In genomic region chr9:6234014-6234413, GRCh38 we compare ENCODE assay signal across 30 cellular contexts. TPM values are rescaled to one million over a fixed set of nuclear protein-coding genes. Genes with fewer than 3 reads are reported as not detected.
"Had no signal": no experiment of that assay in that cellular context is flagged by ENCODE, and none has a peak within 500 bp of the region (broad histone marks: within the 10 kb centered on the region; RNA-seq: fewer than 3 reads in every experiment).

No MANE protein-coding gene starts in this region.

- H3K27ac ChIP-seq: dorsolateral prefrontal cortex, epithelial cell of prostate, gastrocnemius medialis, ovary, psoas muscle, right lobe of liver, suprapubic skin, transverse colon, upper lobe of right lung, vagina had no signal

- ATAC-seq: esophagus mucosa; gastrocnemius medialis; left colon; natural killer cell; psoas muscle; right lobe of liver; stimulated activated naive CD8-positive, alpha-beta T cell treated with anti-CD3 and anti-CD28 coated beads, Interleukin-15, amount 100 ng/mL, for 72 hours; upper lobe of right lung had no signal

- H3K4me3 ChIP-seq: dorsolateral prefrontal cortex, gastrocnemius medialis, lung, ovary, psoas muscle, right lobe of liver, suprapubic skin, transverse colon, upper lobe of right lung, vagina had no signal

- H3K4me1 ChIP-seq: gastrocnemius medialis, psoas muscle had no signal

- FAIRE-seq: colon, islet of Langerhans, small intestine had no signal

- DNase-seq: cerebellar nuclear complex; dorsolateral prefrontal cortex; effector CD4-positive, alpha-beta T cell; gastrocnemius medialis; head of caudate nucleus; hippocampal formation; left colon; natural killer cell; occipital lobe; posterior cingulate gyrus; psoas muscle; right lobe of liver; small intestine; stimulated activated CD4-positive, alpha-beta T cell treated with anti-CD3 and anti-CD28 coated beads, Interleukin-15, amount 100 ng/mL, for 24 hours; stimulated activated CD4-positive, alpha-beta T cell treated with anti-CD3 and anti-CD28 coated beads, Interleukin-4, amount 100 ng/mL, for 1 hour; stimulated activated CD8-positive, alpha-beta memory T cell treated with anti-CD3 and anti-CD28 coated beads, Interleukin-4, amount 100 ng/mL, for 48 hours; stimulated activated naive CD4-positive, alpha-beta T cell; stimulated activated naive CD8-positive, alpha-beta T cell treated with anti-CD3 and anti-CD28 coated beads, Interleukin-15, amount 100 ng/mL, for 72 hours; transverse colon; upper lobe of right lung had no signal

- H3K27me3 ChIP-seq: gastrocnemius medialis, ovary, right lobe of liver, suprapubic skin, transverse colon, upper lobe of right lung, vagina had no signal

- H3K9me3 ChIP-seq: gastrocnemius medialis, ovary, psoas muscle, right lobe of liver, suprapubic skin, transverse colon, upper lobe of right lung, vagina had no signal

RNA-seq across cellular contexts. Expression of gene IL33, which starts 18.4 kb away (rescaled TPM):
- total RNA-seq: mononuclear cell, natural killer cell had no signal
- polyA plus RNA-seq: neural cell had no signal
